In genomic region chr12:89244536-89244935, GRCh38 we compare ENCODE assay signal across 8 cellular contexts.
A peak's percentile ranks its signal among the peaks of the same experiment; 100 is the strongest.
DNase-seq lines count a peak whose midpoint lies in the region; ATAC-seq and TF ChIP-seq lines count a peak whose summit lies in the region.

No MANE protein-coding gene starts in this region.

- H3K4me1 Mint-ChIP-seq in activated B cell treated with CpG ODN at 0.5 μM for 24 hours, result peaks cover 19% of the 10 kb centered on the region
- H3K4me1 Mint-ChIP-seq in memory B cell, result peaks cover 15% of the 10 kb centered on the region

- H3K9me3 Mint-ChIP-seq in activated B cell treated with CpG ODN at 0.5 μM for 24 hours (no peaks in the 10 kb centered on the region), memory B cell (no peaks in the 10 kb centered on the region)

- CTCF ChIA-PET in activated B cell treated with CpG ODN at 0.5 μM for 24 hours (lab: Charles Lee), result no interaction called here

- intact Hi-C loops in activated B cell treated with CpG ODN at 0.5 μM for 24 hours (cut with micrococcal nuclease), result no loop called here

- H3K27ac Mint-ChIP-seq in activated B cell treated with CpG ODN at 0.5 μM for 24 hours, result no peak overlapping the region
- no peak overlapping the region for H3K27ac Mint-ChIP-seq in memory B cell

- DNase-seq in EL, result peak; percentile 26
- no peak for DNase-seq in activated B cell treated with CpG ODN at 0.5 μM for 24 hours
- DNase-seq in memory B cell (ENCODE audit: low spot score in 2 of 2), result no peak
- DNase-seq in NCI-H510A treated with DMSO at 0.1 percent for 48 hours (lab: John Stamatoyannopoulos, UW), result no peak
- no peak for DNase-seq in NCI-H1092 (lab: John Stamatoyannopoulos, UW)
- DNase-seq in NCI-H510A (lab: John Stamatoyannopoulos, UW), result no peak

- H3K36me3 Mint-ChIP-seq in activated B cell treated with CpG ODN at 0.5 μM for 24 hours (ENCODE audit: low read depth) (no peaks in the 10 kb centered on the region), memory B cell (no peaks in the 10 kb centered on the region)

- TF ChIP-seq CTCF in activated B cell treated with CpG ODN at 0.5 μM for 24 hours (IDR thresholded peaks at IDR 0.05), result no peak

- H3K27me3 Mint-ChIP-seq in activated B cell treated with CpG ODN at 0.5 μM for 24 hours, result peaks cover 20% of the 10 kb centered on the region
- peaks cover 12% of the 10 kb centered on the region for H3K27me3 Mint-ChIP-seq in memory B cell

- POLR2A ChIA-PET in activated B cell treated with CpG ODN at 0.5 μM for 24 hours (lab: Charles Lee), result no interaction called here

- ATAC-seq in HG03354 (IDR thresholded peaks at IDR 0.05; ENCODE audit: poor library complexity, severe bottlenecking, unreplicated experiment), result peak; percentile 75
- ATAC-seq in activated B cell treated with CpG ODN at 0.5 μM for 24 hours (ENCODE audit: low read depth), result peak; percentile 52
- ATAC-seq in memory B cell (ENCODE audit: low read depth), result peak; percentile 78
- no peak for ATAC-seq in GM19395 (IDR thresholded peaks at IDR 0.05; ENCODE audit: unreplicated experiment)

- H3K4me3 Mint-ChIP-seq in activated B cell treated with CpG ODN at 0.5 μM for 24 hours (no peak overlapping the region), memory B cell (no peak overlapping the region)
